8 cellular contexts compared by ENCODE assay signal in the genomic region with DNA sequence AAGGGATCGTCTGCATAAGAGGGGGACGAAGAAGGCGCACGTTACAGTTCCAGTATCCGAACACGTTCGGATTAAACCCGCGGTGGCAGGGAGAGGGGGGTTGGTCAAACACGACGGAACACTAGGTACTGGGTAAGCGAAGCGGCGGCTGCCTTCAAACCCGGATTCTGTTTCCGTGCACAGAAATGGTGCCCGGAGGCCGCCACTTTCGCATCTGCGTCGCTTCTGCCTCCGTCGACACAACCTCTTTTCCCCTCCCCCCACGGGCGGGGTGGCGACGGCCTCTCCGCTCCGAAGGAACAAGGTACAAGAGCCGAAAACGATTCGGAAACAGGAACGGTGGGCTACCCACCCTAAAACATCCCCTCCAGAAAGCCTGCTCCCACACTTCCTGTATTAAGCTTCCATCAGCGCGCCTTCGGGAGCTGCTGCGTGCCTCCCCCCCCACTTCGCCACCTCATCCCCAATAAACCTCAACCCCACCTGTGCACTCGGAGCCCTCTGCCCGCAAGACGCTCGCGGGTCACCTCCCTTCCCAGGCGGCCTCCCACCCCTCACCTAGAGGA. TPM values are rescaled to one million over a fixed set of nuclear protein-coding genes. Genes with fewer than 3 reads are reported as not detected.
DNase-seq lines count a peak whose midpoint lies in the region; ATAC-seq and TF ChIP-seq lines count a peak whose summit lies in the region.

No MANE protein-coding gene starts in this region.

- H3K27ac Mint-ChIP-seq in Caco-2 (ENCODE audit: unreplicated experiment) = peak overlapping the region; percentile 99

- no peak for TF ChIP-seq EP300 in gastroesophageal sphincter (IDR thresholded peaks at IDR 0.05)

- H3K27me3 ChIP-seq in Caco-2 (replicated peaks; ENCODE audit: control insufficient read depth, insufficient read depth, low read length) = no peaks in the 10 kb centered on the region
- no peaks in the 10 kb centered on the region for H3K27me3 ChIP-seq in HL-60 (ENCODE audit: insufficient read depth, poor library complexity, severe bottlenecking)
- no peaks in the 10 kb centered on the region for H3K27me3 ChIP-seq in gastroesophageal sphincter
- no peaks in the 10 kb centered on the region for H3K27me3 ChIP-seq in neutrophil

- POLR2A ChIA-PET in Caco-2 (lab: Charles Lee) = interaction anchor here (0.5 kb wide), 1 partner anchor 67 kb away, joined by 9 read pairs; no protein-coding TSS in a partner anchor
- POLR2A ChIA-PET in RWPE1 (lab: Yijun Ruan, JAX; ENCODE audit: low non-redundant PET) = no interaction called here

- H3K36me3 ChIP-seq in Caco-2 (ENCODE audit: control insufficient read depth, insufficient read depth, low read length) = no peaks in the 10 kb centered on the region
- H3K36me3 ChIP-seq in gastroesophageal sphincter = no peaks in the 10 kb centered on the region
- no peaks in the 10 kb centered on the region for H3K36me3 ChIP-seq in neutrophil

- H3K27ac ChIP-seq in HL-60 (replicated peaks) = peak overlapping the region; percentile 89
- H3K27ac ChIP-seq in RWPE1 = peak overlapping the region; percentile 89
- peak overlapping the region; percentile 85 to 99 (median 97) for H3K27ac ChIP-seq in gastroesophageal sphincter
- H3K27ac ChIP-seq in neutrophil = peak overlapping the region; percentile 94

- WGBS in gastroesophageal sphincter (ENCODE audit: low coverage in 1 of 2), 2 donors = 2 to 7% methylated on average over 3 to 12 of the region's 44 CpGs

- peak overlapping the region; percentile 96 for H3K4me3 Mint-ChIP-seq in Caco-2 (ENCODE audit: unreplicated experiment)

- CTCF ChIA-PET in Caco-2 (lab: Charles Lee) = interaction anchor here (0.7 kb wide), 1 partner anchor 52 kb away, joined by 4 read pairs; a partner anchor contains a TSS
- CTCF ChIA-PET in RWPE1 (lab: Yijun Ruan, JAX) = interaction anchor here (0.6 kb wide), 1 partner anchor 1678 kb away, joined by 3 read pairs; no protein-coding TSS in a partner anchor

- H3K27me3 Mint-ChIP-seq in Caco-2 (ENCODE audit: insufficient read depth, unreplicated experiment) = no peaks in the 10 kb centered on the region

- H3K4me3 ChIP-seq in Caco-2 (ENCODE audit: low read depth, low read length) (peak overlapping the region; percentile 76), HL-60 (replicated peaks; ENCODE audit: insufficient read depth, low read length) (peak overlapping the region; percentile 96), gastroesophageal sphincter (peak overlapping the region; percentile 73 to 76), neutrophil (ENCODE audit: low read depth in 1 of 2, low read length in 1 of 2) (peak overlapping the region; percentile 96 to 97)

- peaks cover 18% of the 10 kb centered on the region for H3K36me3 Mint-ChIP-seq in Caco-2 (ENCODE audit: insufficient read depth, unreplicated experiment)

- intact Hi-C loops in Caco-2 (cut with micrococcal nuclease; ENCODE audit: unreplicated experiment) = loop anchor here (1.0 to 5.0 kb wide), 2 partner anchors 35 to 52 kb away; a partner anchor contains a TSS

- H3K9me3 ChIP-seq in Caco-2 (no peaks in the 10 kb centered on the region), gastroesophageal sphincter (no peaks in the 10 kb centered on the region), neutrophil (no peaks in the 10 kb centered on the region)

- H3K9me3 Mint-ChIP-seq in Caco-2 (ENCODE audit: unreplicated experiment) = no peaks in the 10 kb centered on the region

- no peak for TF ChIP-seq POLR2A in gastroesophageal sphincter (IDR thresholded peaks at IDR 0.05)

- BruUV-seq in Caco-2 (replicated peaks; lab: Mats Ljungman, UMichigan) = no TSS peak

- ATAC-seq in GM19452 (IDR thresholded peaks at IDR 0.05; ENCODE audit: unreplicated experiment) (peak; percentile 26), gastroesophageal sphincter (peak; percentile 10)

- H3K4me1 ChIP-seq in Caco-2 = peaks cover 32% of the 10 kb centered on the region
- peaks cover 2 to 53% (median 8%) of the 10 kb centered on the region in 3 donors for H3K4me1 ChIP-seq in gastroesophageal sphincter
- peaks cover 29 to 32% of the 10 kb centered on the region in 2 experiments for H3K4me1 ChIP-seq in neutrophil (ENCODE audit: control insufficient read depth in 1 of 2, insufficient read depth in 1 of 2, low read depth in 1 of 2, low read length in 1 of 2)

- DNase-seq in Caco-2 (peak; percentile 60 to 74), HL-60 (ENCODE audit: low read depth in 1 of 2, low spot score in 1 of 2) (peak; percentile 39 to 68), RWPE1 (ENCODE audit: low spot score) (peak; percentile 55), activated gamma-delta T cell (lab: John Stamatoyannopoulos, UW) (peak; percentile 46), superior temporal gyrus (ENCODE audit: extremely low spot score) (peak; percentile 68)

- TF ChIP-seq CTCF in Caco-2 (IDR thresholded peaks at IDR 0.05; ENCODE audit: insufficient read depth in 1 of 2, low read depth in 1 of 2, low read length in 1 of 2, severe bottlenecking in 1 of 2, unreplicated experiment in 1 of 2) = no peak
- TF ChIP-seq CTCF in HL-60 (IDR thresholded peaks at IDR 0.05; ENCODE audit: insufficient read depth, low read length) = no peak
- TF ChIP-seq CTCF in RWPE1 (conservative IDR thresholded peaks at IDR 0.05; ENCODE audit: low read depth) = no peak
- no peak for TF ChIP-seq CTCF in gastroesophageal sphincter (IDR thresholded peaks at IDR 0.05)
- TF ChIP-seq CTCF in neutrophil (IDR thresholded peaks at IDR 0.05) = no peak

- peaks cover 20% of the 10 kb centered on the region for H3K4me1 Mint-ChIP-seq in Caco-2 (ENCODE audit: low read depth, unreplicated experiment)

RNA-seq across cellular contexts. Expression of a gene that starts 0.7 kb away (rescaled TPM):
- total RNA-seq in Caco-2 (2022) = 187 TPM in 2 replicates
- 100 to 1,000 TPM in 3 of 4 donors, 10 to 100 TPM in 1; 98.6 to 152 (median 129) TPM for total RNA-seq in gastroesophageal sphincter

RNA-seq across cellular contexts. Expression of a gene that starts 42.2 kb away (rescaled TPM):
- total RNA-seq in Caco-2 (2022) (1.5 and 1.9 TPM in 2 replicates), gastroesophageal sphincter (1 to 10 TPM; 3.9 to 8.1 (median 6.0) TPM)

RNA-seq across cellular contexts. Expression of a gene that starts 51.8 kb away (rescaled TPM):
- total RNA-seq in Caco-2 (2022) (55.4 and 59.7 TPM in 2 replicates), gastroesophageal sphincter (100 to 1,000 TPM in 1 of 4 donors, 10 to 100 TPM in 3; 74.4 to 111 (median 87.9) TPM)

Comparison
In these comparisons a context has a peak if more than half of its experiments do, and no peak if none do; other contexts are left out.
1. Peak in every context shown above with its lines: DNase-seq, ATAC-seq, H3K4me3 ChIP-seq and H3K27ac ChIP-seq.